Comparison of ENCODE assay signal across 8 cellular contexts in genomic region chr19:21698215-21698614, GRCh38.
A peak's percentile ranks its signal among the peaks of the same experiment; 100 is the strongest.
DNase-seq lines count a peak whose midpoint lies in the region; ATAC-seq and TF ChIP-seq lines count a peak whose summit lies in the region.

No MANE protein-coding gene starts in this region.

- TF ChIP-seq CTCF in MCF 10A (IDR thresholded peaks at IDR 0.05; ENCODE audit: unreplicated experiment) (peak; percentile 35), lung (IDR thresholded peaks at IDR 0.05; ENCODE audit: control extremely low read depth, extremely low read depth) (peak; percentile 47)

- peaks cover 4% of the 10 kb centered on the region for H3K36me3 Mint-ChIP-seq in MCF 10A (ENCODE audit: insufficient read depth, unreplicated experiment)

- no peaks in the 10 kb centered on the region for H3K4me1 ChIP-seq in lung (ENCODE audit: control insufficient read depth in 2 of 2, insufficient read depth in 2 of 2, low read length in 2 of 2)
- no peaks in the 10 kb centered on the region for H3K4me1 ChIP-seq in HAP-1

- no peak overlapping the region for H3K4me3 Mint-ChIP-seq in MCF 10A (ENCODE audit: unreplicated experiment)

- 23 to 25% methylated on average over 4 of the region's 4 CpGs for WGBS in lung, 2 donors

- intact Hi-C loops in MCF 10A (cut with micrococcal nuclease): no loop called here

- H3K9me3 Mint-ChIP-seq in MCF 10A (ENCODE audit: unreplicated experiment): peaks cover 30% of the 10 kb centered on the region

- H3K4me1 Mint-ChIP-seq in MCF 10A (ENCODE audit: insufficient read depth, unreplicated experiment): no peaks in the 10 kb centered on the region

- no peak overlapping the region for H3K27ac Mint-ChIP-seq in MCF 10A (ENCODE audit: low read depth, unreplicated experiment)

- POLR2A ChIA-PET in MCF 10A (lab: Yijun Ruan, JAX): interaction anchor here (0.6 to 0.8 kb wide), 3 partner anchors 68 to 513 kb away, joined by 3 read pairs; partner anchors contain the start of gene ZNF429

- in situ Hi-C loops in HAP-1 (cut with MboI; ENCODE audit: low sequenced_read_pairs): no loop called here

- DNase-seq in CD1c-positive myeloid dendritic cell (ENCODE audit: extremely low spot score): peak; percentile 58
- peak; percentile 33 to 38 for DNase-seq in Kasumi-1 (lab: John Stamatoyannopoulos, UW)
- peak; percentile 11 for DNase-seq in MCF 10A (ENCODE audit: unreplicated experiment)
- no peak for DNase-seq in lung (ENCODE audit: low spot score)
- DNase-seq in NCI-H1105 (lab: John Stamatoyannopoulos, UW): no peak
- no peak for DNase-seq in HAP-1 (ENCODE audit: low spot score in 2 of 2)
- no peak for DNase-seq in activated T-cell treated with anti-CD3 and anti-CD28 coated beads for 4 hours

- BruUV-seq in MCF 10A (replicated peaks; lab: Mats Ljungman, UMichigan): no TSS peak

- H3K36me3 ChIP-seq in lung (ENCODE audit: control insufficient read depth in 2 of 2, insufficient read depth in 2 of 2, low read length in 2 of 2): no peaks in the 10 kb centered on the region
- H3K36me3 ChIP-seq in HAP-1 (replicated peaks): no peaks in the 10 kb centered on the region

- H3K27me3 Mint-ChIP-seq in MCF 10A (ENCODE audit: insufficient read depth, unreplicated experiment): no peaks in the 10 kb centered on the region

- no peak overlapping the region for H3K27ac ChIP-seq in lung (ENCODE audit: low read depth in 1 of 2, low read length in 1 of 2)

- CTCF ChIA-PET in MCF 10A (lab: Yijun Ruan, JAX): interaction anchor here (0.6 to 1.9 kb wide), 7 partner anchors 7 to 770 kb away, joined by 3 to 9 read pairs (median 5); partner anchors contain the start of gene ZNF738

- H3K27me3 ChIP-seq in lung (ENCODE audit: control insufficient read depth, insufficient read depth) (no peaks in the 10 kb centered on the region), HAP-1 (ENCODE audit: low read depth) (no peaks in the 10 kb centered on the region)

- H3K4me3 ChIP-seq in lung (no peak overlapping the region), HAP-1 (no peak overlapping the region)

- H3K9me3 ChIP-seq in lung (ENCODE audit: control insufficient read depth in 2 of 2, insufficient read depth in 1 of 2, low read length in 1 of 2) (no peaks in the 10 kb centered on the region), HAP-1 (no peaks in the 10 kb centered on the region)

- no peak for ATAC-seq in lung (ENCODE audit: insufficient read depth, low FRiP score)
- ATAC-seq in HG02763 (IDR thresholded peaks at IDR 0.05; ENCODE audit: unreplicated experiment): no peak

Comparison
In these comparisons a context has a peak if more than half of its experiments do, and no peak if none do; other contexts are left out.
1. DNase-seq: peak in CD1c-positive myeloid dendritic cell (single experiment), Kasumi-1 (2 of 2) and MCF 10A (single experiment); none in lung (single experiment), NCI-H1105 (single experiment), HAP-1 (0 of 2) and activated T-cell treated with anti-CD3 and anti-CD28 coated beads for 4 hours (single experiment).